In the genomic region with DNA sequence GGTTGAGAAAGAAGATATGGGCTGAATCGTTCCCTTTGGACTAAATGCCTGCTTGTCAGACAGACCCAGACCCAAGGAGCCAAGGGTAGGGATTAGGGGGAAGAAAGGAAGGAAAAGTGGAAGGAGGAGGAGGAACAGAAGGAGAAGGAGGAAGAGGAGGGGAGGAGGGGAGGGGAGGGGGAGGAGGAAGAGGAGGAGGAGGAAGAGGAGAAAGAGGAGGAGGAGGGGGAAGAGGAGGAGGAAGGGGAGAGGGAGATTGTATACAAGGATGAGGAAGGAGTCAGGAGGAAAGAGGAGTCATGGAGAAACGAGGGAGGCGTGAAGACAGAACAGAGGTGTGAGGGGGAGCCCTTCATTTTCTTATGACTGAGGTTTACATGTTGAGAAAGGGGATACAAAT, we compare ENCODE assay signal across 29 cellular contexts. TPM values are rescaled to one million over a fixed set of nuclear protein-coding genes. Genes with fewer than 3 reads are reported as not detected.
A peak's percentile ranks its signal among the peaks of the same experiment; 100 is the strongest.
DNase-seq lines count a peak whose midpoint lies in the region; ATAC-seq, FAIRE-seq and TF ChIP-seq lines count a peak whose summit lies in the region.
"Had no signal": no experiment of that assay in that cellular context is flagged by ENCODE, and none has a peak within 500 bp of the region (broad histone marks: within the 10 kb centered on the region; RNA-seq: fewer than 3 reads in every experiment).

No MANE protein-coding gene starts in this region.

- H3K4me3 ChIP-seq in HepG2 (replicated peaks in 1 of 3; ENCODE audit: insufficient read depth in 1 of 3, low read depth in 2 of 3, low read length in 3 of 3) (no peak overlapping the region), right lobe of liver (no peak overlapping the region), astrocyte (ENCODE audit: insufficient read depth, low read depth, low read length) (no peak overlapping the region), mesenchymal stem cell (ENCODE audit: insufficient read depth in 1 of 2, low read depth in 1 of 2, low read length in 2 of 2) (no peak overlapping the region)
- H3K4me3 ChIP-seq: GM12878 had no signal

- CTCF ChIA-PET in HepG2 (lab: Yijun Ruan, JAX; ENCODE audit: low intra/inter-chr PET ratio, low total read pairs): no interaction called here

- H3K27ac ChIP-seq in HepG2 (ENCODE audit: extremely low read length, insufficient read depth, low read length): no peak overlapping the region
- no peak overlapping the region for H3K27ac ChIP-seq in right lobe of liver
- H3K27ac ChIP-seq in astrocyte (ENCODE audit: low read depth, low read length): no peak overlapping the region
- no peak overlapping the region for H3K27ac ChIP-seq in mesenchymal stem cell (ENCODE audit: low read length, poor library complexity, severe bottlenecking)
- H3K27ac ChIP-seq: KMS-11 had no signal

- no peak overlapping the region for H3K4me2 ChIP-seq in HepG2 (ENCODE audit: low read depth, low read length)
- no peak overlapping the region for H3K4me2 ChIP-seq in astrocyte (ENCODE audit: low read length)
- no peak overlapping the region for H3K4me2 ChIP-seq in mesenchymal stem cell (ENCODE audit: low read length, poor library complexity, severe bottlenecking)
- H3K4me2 ChIP-seq: KMS-11, SK-N-SH had no signal

- no peak overlapping the region for H2BK5ac ChIP-seq in mesenchymal stem cell (ENCODE audit: low read depth, low read length, poor library complexity, severe bottlenecking)

- intact Hi-C loops in HepG2 (cut with micrococcal nuclease; ENCODE audit: unreplicated experiment): no loop called here
- intact Hi-C loops in right lobe of liver (cut with DNase I): no loop called here

- ATAC-seq in HepG2: no peak
- ATAC-seq in right lobe of liver: no peak
- ATAC-seq in HG03095 (IDR thresholded peaks at IDR 0.05; ENCODE audit: unreplicated experiment): no peak
- ATAC-seq in SK-N-SH treated with all-trans-retinoic acid at 6 μM for 48 hours: no peak
- ATAC-seq in HG03025 (IDR thresholded peaks at IDR 0.05; ENCODE audit: low FRiP score, unreplicated experiment): no peak
- ATAC-seq: GM12878, HCT116 had no signal

- no peaks in the 10 kb centered on the region for H3K4me1 ChIP-seq in HepG2 (ENCODE audit: insufficient read depth, low read length)
- H3K4me1 ChIP-seq in right lobe of liver: peaks cover 0 to 4% (median 0%) of the 10 kb centered on the region in 4 donors
- H3K4me1 ChIP-seq in astrocyte (ENCODE audit: insufficient read depth, low read length): peaks cover 8% of the 10 kb centered on the region
- H3K4me1 ChIP-seq in mesenchymal stem cell (ENCODE audit: control insufficient read depth, insufficient read depth, low read depth, low read length): peaks cover 11% of the 10 kb centered on the region
- H3K4me1 ChIP-seq: BE2C had no signal

- no peak overlapping the region for H3K9ac ChIP-seq in HepG2 (ENCODE audit: insufficient read depth, low read depth, low read length)
- H3K9ac ChIP-seq in astrocyte (ENCODE audit: low read length): no peak overlapping the region
- H3K9ac ChIP-seq in mesenchymal stem cell (ENCODE audit: low read length): no peak overlapping the region
- H3K9ac ChIP-seq: KMS-11, SK-N-SH had no signal

- no peaks in the 10 kb centered on the region for H4K20me1 ChIP-seq in HepG2 (ENCODE audit: insufficient read depth, low read length)
- no peaks in the 10 kb centered on the region for H4K20me1 ChIP-seq in astrocyte (ENCODE audit: insufficient read depth, low read length)

- WGBS in HepG2 (ENCODE audit: low lambda C conversion rate): 31% methylated on average over 3 of the region's 3 CpGs
- WGBS in right lobe of liver (ENCODE audit: insufficient coverage, low coverage, low lambda C conversion rate, missing lambda C conversion rate): 48% methylated on average over 3 of the region's 3 CpGs
- 61% methylated on average over 3 of the region's 3 CpGs for WGBS in mesenchymal stem cell

- no peak for TF ChIP-seq CTCF in HepG2 (CRISPR knock-in tag; IDR thresholded peaks at IDR 0.05)
- no peak for TF ChIP-seq CTCF in right lobe of liver (IDR thresholded peaks at IDR 0.05)
- no peak for TF ChIP-seq CTCF in astrocyte (IDR thresholded peaks at IDR 0.05; ENCODE audit: insufficient read depth, low read depth, low read length)

- in situ Hi-C loops in HepG2 (cut with HindIII; ENCODE audit: extremely low pct_ligation_motif_present, low pct_unique_long_range_greater_than_20kb): no loop called here

- H2BK15ac ChIP-seq in mesenchymal stem cell (ENCODE audit: low read depth, poor library complexity, severe bottlenecking): no peak overlapping the region

- H3K18ac ChIP-seq in mesenchymal stem cell (ENCODE audit: low read depth in 1 of 2, low read length in 2 of 2): peak overlapping the region in 1 of 2 experiments; percentile 56

- no peak overlapping the region for H3K14ac ChIP-seq in mesenchymal stem cell (ENCODE audit: low read length in 2 of 2)

- no peak overlapping the region for H2AK5ac ChIP-seq in mesenchymal stem cell (ENCODE audit: low read length, severe bottlenecking)

- H2AFZ ChIP-seq in HepG2 (ENCODE audit: low read length) (no peak overlapping the region), astrocyte (ENCODE audit: low read depth, low read length) (no peak overlapping the region), mesenchymal stem cell (ENCODE audit: low read depth, low read length) (no peak overlapping the region)

- H3K4ac ChIP-seq in mesenchymal stem cell (ENCODE audit: low read depth in 1 of 2, low read length in 2 of 2): no peak overlapping the region

- no peak overlapping the region for H3K27ac Mint-ChIP-seq in astrocyte (ENCODE audit: unreplicated experiment)
- H3K27ac Mint-ChIP-seq: CD14-positive monocyte; CD8-positive, alpha-beta memory T cell had no signal

- no TSS peak for BruUV-seq in HepG2 (replicated peaks; lab: Mats Ljungman, UMichigan)

- peak overlapping the region in 1 of 2 experiments; percentile 15 for H2BK12ac ChIP-seq in mesenchymal stem cell (ENCODE audit: low read length in 2 of 2)

- no peaks in the 10 kb centered on the region for H3K27me3 Mint-ChIP-seq in astrocyte (ENCODE audit: low read depth, unreplicated experiment)

- H3K27me3 ChIP-seq in HepG2 (ENCODE audit: control insufficient read depth in 1 of 2, insufficient read depth in 2 of 2, low read length in 2 of 2) (peaks cover 0 to 4% of the 10 kb centered on the region in 2 experiments; a peak in 1 of 5 replicates), right lobe of liver (no peaks in the 10 kb centered on the region), astrocyte (ENCODE audit: insufficient read depth, low read length) (no peaks in the 10 kb centered on the region), mesenchymal stem cell (ENCODE audit: control insufficient read depth in 1 of 2, insufficient read depth in 1 of 2, low read length in 2 of 2) (no peaks in the 10 kb centered on the region)

- no peak overlapping the region for H4K91ac ChIP-seq in mesenchymal stem cell (ENCODE audit: low read length)

- peaks cover 3% of the 10 kb centered on the region for H3K9me3 Mint-ChIP-seq in astrocyte (ENCODE audit: unreplicated experiment)

- H3K4me3 Mint-ChIP-seq in astrocyte (ENCODE audit: unreplicated experiment): no peak overlapping the region
- H3K4me3 Mint-ChIP-seq: CD8-positive, alpha-beta memory T cell had no signal

- TF ChIP-seq RAD21 in HepG2 (CRISPR knock-in tag; IDR thresholded peaks at IDR 0.05): no peak

- H2BK120ac ChIP-seq in mesenchymal stem cell (ENCODE audit: low read depth, low read length): no peak overlapping the region

- no peak overlapping the region for H3K23ac ChIP-seq in mesenchymal stem cell (ENCODE audit: low read length in 2 of 2)

- no peak for FAIRE-seq in HepG2 (lab: Jason Lieb, UNC)
- peak; percentile 20 for FAIRE-seq in astrocyte (lab: Jason Lieb, UNC)
- FAIRE-seq: GM12878, H1, RCC 7860 had no signal

- TF ChIP-seq EP300 in HepG2 (IDR thresholded peaks at IDR 0.05; ENCODE audit: low read depth in 2 of 2, low read length in 2 of 2) (no peak), HepG2 (CRISPR knock-in tag; IDR thresholded peaks at IDR 0.05; ENCODE audit: borderline replicate concordance) (no peak)

- no peaks in the 10 kb centered on the region for H3K79me2 ChIP-seq in HepG2 (ENCODE audit: insufficient read depth, low read length)
- peaks cover 19% of the 10 kb centered on the region for H3K79me2 ChIP-seq in astrocyte (ENCODE audit: insufficient read depth, low read length)

- peak overlapping the region; percentile 36 for H4K8ac ChIP-seq in mesenchymal stem cell (ENCODE audit: low read length)

- H3K36me3 ChIP-seq in HepG2 (replicated peaks in 1 of 2; ENCODE audit: control insufficient read depth in 1 of 2, insufficient read depth in 2 of 2, low read length in 2 of 2): no peaks in the 10 kb centered on the region
- no peaks in the 10 kb centered on the region for H3K36me3 ChIP-seq in right lobe of liver
- no peaks in the 10 kb centered on the region for H3K36me3 ChIP-seq in astrocyte (ENCODE audit: insufficient read depth, low read length)
- H3K36me3 ChIP-seq in mesenchymal stem cell (ENCODE audit: control insufficient read depth in 1 of 2, insufficient read depth in 2 of 2, low read depth in 1 of 2, low read length in 2 of 2): no peaks in the 10 kb centered on the region
- H3K36me3 ChIP-seq: BE2C had no signal

- peaks cover 9% of the 10 kb centered on the region for H3K79me1 ChIP-seq in mesenchymal stem cell (replicated peaks; ENCODE audit: low read length, poor library complexity, severe bottlenecking)

- no peaks in the 10 kb centered on the region for H3K36me3 Mint-ChIP-seq in astrocyte (ENCODE audit: low read depth, unreplicated experiment)
- H3K36me3 Mint-ChIP-seq: CD14-positive monocyte; CD8-positive, alpha-beta memory T cell had no signal

- POLR2A ChIA-PET in HepG2 (lab: Yijun Ruan, JAX): no interaction called here

- H3K4me1 Mint-ChIP-seq in astrocyte (ENCODE audit: low read depth, unreplicated experiment): peaks cover 34% of the 10 kb centered on the region
- H3K4me1 Mint-ChIP-seq: CD8-positive, alpha-beta memory T cell had no signal

- DNase-seq in HepG2 (ENCODE audit: low spot score) (no peak), right lobe of liver (no peak), astrocyte (ENCODE audit: low read depth) (no peak), mesenchymal stem cell (no peak)
- DNase-seq: 8988T; ACHN; BE2C; CD8-positive, alpha-beta memory T cell; DMS 273 treated with DMSO at 0.1 percent for 48 hours; DMS79; EL; GDM1; NCI-H1048; NCI-H1417; NCI-H1694; NCI-H2081; NCI-H2227 treated with DMSO at 0.1 percent for 48 hours; NCI-H526 treated with DMSO at 0.1 percent for 48 hours; OCI-M1; SK-N-SH had no signal

- TF ChIP-seq POLR2A in HepG2 (IDR thresholded peaks at IDR 0.05; ENCODE audit: insufficient read depth in 1 of 2, low read depth in 2 of 2, low read length in 2 of 2): no peak
- no peak for TF ChIP-seq POLR2A in right lobe of liver (IDR thresholded peaks at IDR 0.05)

- H3K9me3 ChIP-seq in HepG2 (ENCODE audit: low read length) (no peaks in the 10 kb centered on the region), right lobe of liver (no peaks in the 10 kb centered on the region), astrocyte (ENCODE audit: insufficient read depth, low read depth, low read length) (no peaks in the 10 kb centered on the region), mesenchymal stem cell (ENCODE audit: control insufficient read depth, low read length) (no peaks in the 10 kb centered on the region)
- H3K9me3 ChIP-seq: BE2C, SK-N-SH had no signal

RNA-seq across cellular contexts. Expression of a gene that starts 46.9 kb away (rescaled TPM):
- total RNA-seq in HepG2 (2016; rRNA removed; fragmentation: Illumina TruSeq; extraction: Trizol) (0.03 and 0.09 TPM in 2 replicates), right lobe of liver (10 to 100 TPM in 1 of 6 experiments, 1 to 10 TPM in 5; 1.2 to 16.2 (median 3.4) TPM), astrocyte (3.2 and 3.4 TPM in 2 replicates)
- 0.09 TPM in 1 of 2 replicates, not detected in the other for total RNA-seq in HepG2 (2016; cell fraction: cytosol; rRNA removed; fragmentation: Illumina TruSeq; extraction: Trizol; ENCODE audit: low read depth)
- total RNA-seq in HepG2 (2016; cell fraction: insoluble cytoplasmic fraction; rRNA removed; fragmentation: Illumina TruSeq; extraction: Trizol): 0.01 and 0.09 TPM in 2 replicates
- total RNA-seq in HepG2 (2016; cell fraction: membrane; rRNA removed; fragmentation: Illumina TruSeq; extraction: Trizol): 0.09 and 0.10 TPM in 2 replicates
- not detected in 2 replicates for total RNA-seq in HepG2 (2016; cell fraction: nucleus; rRNA removed; fragmentation: Illumina TruSeq; extraction: Trizol)
- 0.09 and 0.12 TPM in 2 replicates for polyA plus RNA-seq in HepG2 (2011; rRNA removed)
- 0.04 and 0.24 TPM in 2 replicates for polyA plus RNA-seq in HepG2 (2011; cell fraction: cytosol; rRNA removed)
- polyA plus RNA-seq in HepG2 (2011; cell fraction: nucleus; rRNA removed): 0.09 TPM in 1 of 2 replicates, not detected in the other
- polyA plus RNA-seq in HepG2 (2012): 0.12 TPM in 1 of 2 replicates, not detected in the other
- polyA plus RNA-seq in HepG2 (2016; cell fraction: cytosol; fragmentation: Illumina TruSeq; extraction: Trizol; ENCODE audit: low read depth): not detected in 2 replicates
- not detected in 2 replicates for polyA plus RNA-seq in HepG2 (2016; cell fraction: insoluble cytoplasmic fraction; fragmentation: Illumina TruSeq; extraction: Trizol; ENCODE audit: low read depth)
- not detected in 2 replicates for polyA plus RNA-seq in HepG2 (2016; cell fraction: membrane; fragmentation: Illumina TruSeq; extraction: Trizol; ENCODE audit: low read depth)
- polyA plus RNA-seq in HepG2 (2016; cell fraction: nucleus; fragmentation: Illumina TruSeq; extraction: Trizol; ENCODE audit: insufficient read depth, low read depth): 0.08 TPM in 1 of 2 replicates, not detected in the other
- polyA minus RNA-seq in HepG2 (2011; rRNA and poly(A)+ RNA removed; ENCODE audit: low replicate concordance): 0.72 TPM in 1 of 2 replicates, not detected in the other
- not detected in 2 replicates for polyA minus RNA-seq in HepG2 (2011; cell fraction: cytosol; rRNA and poly(A)+ RNA removed)
- polyA minus RNA-seq in HepG2 (2011; cell fraction: nucleus; rRNA and poly(A)+ RNA removed): 0.12 and 0.39 TPM in 2 replicates
- polyA plus RNA-seq in mesenchymal stem cell (2013, experiment 1 of 2): 2.2 TPM
- polyA plus RNA-seq in mesenchymal stem cell (2013, experiment 2 of 2): 2.3 TPM
- total RNA-seq: CD8-positive, alpha-beta memory T cell had no signal
- polyA plus RNA-seq: CD14-positive monocyte; CD8-positive, alpha-beta memory T cell had no signal
